Comparison of ENCODE assay signal across 19 cellular contexts in the genomic region with DNA sequence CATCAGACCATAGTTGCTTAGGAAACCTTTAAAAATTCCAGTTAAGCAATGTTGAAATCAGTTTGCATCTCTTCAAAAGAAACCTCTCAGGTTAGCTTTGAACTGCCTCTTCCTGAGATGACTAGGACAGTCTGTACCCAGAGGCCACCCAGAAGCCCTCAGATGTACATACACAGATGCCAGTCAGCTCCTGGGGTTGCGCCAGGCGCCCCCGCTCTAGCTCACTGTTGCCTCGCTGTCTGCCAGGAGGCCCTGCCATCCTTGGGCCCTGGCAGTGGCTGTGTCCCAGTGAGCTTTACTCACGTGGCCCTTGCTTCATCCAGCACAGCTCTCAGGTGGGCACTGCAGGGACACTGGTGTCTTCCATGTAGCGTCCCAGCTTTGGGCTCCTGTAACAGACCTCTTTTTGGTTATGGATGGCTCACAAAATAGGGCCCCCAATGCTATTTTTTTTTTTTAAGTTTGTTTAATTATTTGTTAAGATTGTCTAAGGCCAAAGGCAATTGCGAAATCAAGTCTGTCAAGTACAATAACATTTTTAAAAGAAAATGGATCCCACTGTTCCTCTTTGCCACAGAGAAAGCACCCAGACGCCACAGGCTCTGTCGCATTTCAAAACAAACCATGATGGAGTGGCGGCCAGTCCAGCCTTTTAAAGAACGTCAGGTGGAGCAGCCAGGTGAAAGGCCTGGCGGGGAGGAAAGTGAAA.
DNase-seq lines count a peak whose midpoint lies in the region; TF ChIP-seq lines count a peak whose summit lies in the region.
"Had no signal": no experiment of that assay in that cellular context is flagged by ENCODE, and none has a peak within 500 bp of the region (broad histone marks: within the 10 kb centered on the region; RNA-seq: fewer than 3 reads in every experiment).

No MANE protein-coding gene starts in this region.

- POLR2A ChIA-PET in activated CD4-positive, alpha-beta memory T cell treated with anti-CD3 and anti-CD28 coated beads for 36 hours (lab: Charles Lee), result interaction anchor here (0.9 kb wide), 1 partner anchor 74 kb away, joined by 6 read pairs; the partner anchor contains the start of genes NCAPD3 and VPS26B
- POLR2A ChIA-PET in activated CD4-positive, alpha-beta memory T cell treated with anti-CD3 and anti-CD28 coated beads, Interleukin-2, amount 10 ng/mL, durations not matched to agents 7 days and 5 days (lab: Charles Lee), result no interaction called here
- POLR2A ChIA-PET in OCI-LY7 (lab: Charles Lee), result no interaction called here

- no peaks in the 10 kb centered on the region for H3K9me3 Mint-ChIP-seq in activated CD4-positive, alpha-beta memory T cell treated with anti-CD3 and anti-CD28 coated beads for 36 hours
- H3K9me3 Mint-ChIP-seq in activated CD4-positive, alpha-beta memory T cell treated with anti-CD3 and anti-CD28 coated beads, Interleukin-2, amount 10 ng/mL, durations not matched to agents 7 days and 5 days, result no peaks in the 10 kb centered on the region

- no TSS peak for BruUV-seq in OCI-LY7 (replicated peaks; lab: Mats Ljungman, UMichigan)

- H2AFZ ChIP-seq in GM23248 (no peak overlapping the region), OCI-LY7 (ENCODE audit: low read length) (no peak overlapping the region)

- H3K9me3 ChIP-seq in GM23248 (ENCODE audit: low read depth), result no peaks in the 10 kb centered on the region
- H3K9me3 ChIP-seq in esophagus muscularis mucosa, result no peaks in the 10 kb centered on the region
- no peaks in the 10 kb centered on the region for H3K9me3 ChIP-seq in OCI-LY7 (ENCODE audit: low read length)
- H3K9me3 ChIP-seq: neutrophil, Peyer's patch, uterus had no signal

- no peak overlapping the region for H3K4me3 ChIP-seq in GM23248
- no peak overlapping the region for H3K4me3 ChIP-seq in esophagus muscularis mucosa
- H3K4me3 ChIP-seq in OCI-LY7 (ENCODE audit: low read depth, low read length, poor library complexity, severe bottlenecking), result no peak overlapping the region
- H3K4me3 ChIP-seq: Peyer's patch, skin epidermis, uterus had no signal

- CTCF ChIA-PET in activated CD4-positive, alpha-beta memory T cell treated with anti-CD3 and anti-CD28 coated beads for 36 hours (lab: Charles Lee), result interaction anchor here (1.0 to 2.8 kb wide), 3 partner anchors 11 to 112 kb away, joined by 3 to 8 read pairs (median 3); no protein-coding TSS in a partner anchor
- CTCF ChIA-PET in activated CD4-positive, alpha-beta memory T cell treated with anti-CD3 and anti-CD28 coated beads, Interleukin-2, amount 10 ng/mL, durations not matched to agents 7 days and 5 days (lab: Charles Lee), result interaction anchor here (0.9 to 1.3 kb wide), 2 partner anchors 20 to 100 kb away, joined by 3 read pairs; no protein-coding TSS in a partner anchor
- CTCF ChIA-PET in OCI-LY7 (lab: Charles Lee; ENCODE audit: unreplicated experiment), result no interaction called here

- TF ChIP-seq EP300 in esophagus muscularis mucosa (IDR thresholded peaks at IDR 0.05), result peak; percentile 67

- H3K27ac ChIP-seq in GM23248 (no peak overlapping the region), esophagus muscularis mucosa (replicated peaks in 1 of 4) (peak overlapping the region; percentile 53 to 77 (median 65)), OCI-LY7 (ENCODE audit: low read depth, low read length, poor library complexity, severe bottlenecking) (no peak overlapping the region)
- H3K27ac ChIP-seq: neutrophil, Peyer's patch, skin epidermis, uterus had no signal

- intact Hi-C loops in activated CD4-positive, alpha-beta memory T cell treated with anti-CD3 and anti-CD28 coated beads for 36 hours (cut with micrococcal nuclease), result no loop called here
- intact Hi-C loops in esophagus muscularis mucosa (cut with DNase I) (loop anchor here (5.0 kb wide), 1 partner anchor 98 kb away; no protein-coding TSS in a partner anchor), OCI-LY7 (cut with micrococcal nuclease; ENCODE audit: unreplicated experiment) (no loop called here)

- no peaks in the 10 kb centered on the region for H3K4me1 Mint-ChIP-seq in activated CD4-positive, alpha-beta memory T cell treated with anti-CD3 and anti-CD28 coated beads for 36 hours (ENCODE audit: low read depth)
- no peaks in the 10 kb centered on the region for H3K4me1 Mint-ChIP-seq in activated CD4-positive, alpha-beta memory T cell treated with anti-CD3 and anti-CD28 coated beads, Interleukin-2, amount 10 ng/mL, durations not matched to agents 7 days and 5 days
- H3K4me1 Mint-ChIP-seq: H9 had no signal

- H3K4me1 ChIP-seq in GM23248 (ENCODE audit: insufficient read depth) (no peaks in the 10 kb centered on the region), esophagus muscularis mucosa (peaks cover 0 to 58% (median 42%) of the 10 kb centered on the region in 4 donors), OCI-LY7 (ENCODE audit: insufficient read depth, low read length, poor library complexity, severe bottlenecking) (no peaks in the 10 kb centered on the region)
- H3K4me1 ChIP-seq: Peyer's patch, uterus had no signal

- no peaks in the 10 kb centered on the region for H3K27me3 Mint-ChIP-seq in activated CD4-positive, alpha-beta memory T cell treated with anti-CD3 and anti-CD28 coated beads for 36 hours
- no peaks in the 10 kb centered on the region for H3K27me3 Mint-ChIP-seq in activated CD4-positive, alpha-beta memory T cell treated with anti-CD3 and anti-CD28 coated beads, Interleukin-2, amount 10 ng/mL, durations not matched to agents 7 days and 5 days

- TF ChIP-seq CTCF in esophagus muscularis mucosa (IDR thresholded peaks at IDR 0.05), result no peak
- no peak for TF ChIP-seq CTCF in OCI-LY7 (conservative IDR thresholded peaks at IDR 0.05; ENCODE audit: low read length)

- peak; percentile 62 for DNase-seq in activated CD4-positive, alpha-beta memory T cell treated with anti-CD3 and anti-CD28 coated beads for 36 hours
- no peak for DNase-seq in activated CD4-positive, alpha-beta memory T cell treated with anti-CD3 and anti-CD28 coated beads, Interleukin-2, amount 10 ng/mL, durations not matched to agents 7 days and 5 days
- DNase-seq in GM23248 (peak; percentile 17), esophagus muscularis mucosa (ENCODE audit: extremely low spot score) (no peak), renal cortical epithelial cell (ENCODE audit: low read depth) (peak; percentile 15), DMS79 treated with DMSO at 0.1 percent for 48 hours (lab: John Stamatoyannopoulos, UW) (no peak), hepatic stellate cell (ENCODE audit: low spot score) (no peak), OCI-LY7 (ENCODE audit: low spot score) (no peak)
- DNase-seq: amniotic stem cell; COR-L47; GF-D8; H9; mesendoderm; NCI-H526; Peyer's patch; stimulated activated naive CD4-positive, alpha-beta T cell; uterus had no signal

- H3K36me3 ChIP-seq in GM23248 (ENCODE audit: low read depth) (peaks cover 26% of the 10 kb centered on the region; the same call in 1 of the 2 replicates), esophagus muscularis mucosa (peaks cover 17 to 90% (median 60%) of the 10 kb centered on the region in 4 donors), OCI-LY7 (ENCODE audit: insufficient read depth, low read length) (peaks cover 70% of the 10 kb centered on the region)
- H3K36me3 ChIP-seq: uterus had no signal

- no peak overlapping the region for H3K4me2 ChIP-seq in GM23248 (ENCODE audit: unreplicated experiment)
- no peak overlapping the region for H3K4me2 ChIP-seq in OCI-LY7 (ENCODE audit: low read length)

- no peak overlapping the region for H3K4me3 Mint-ChIP-seq in activated CD4-positive, alpha-beta memory T cell treated with anti-CD3 and anti-CD28 coated beads for 36 hours
- no peak overlapping the region for H3K4me3 Mint-ChIP-seq in activated CD4-positive, alpha-beta memory T cell treated with anti-CD3 and anti-CD28 coated beads, Interleukin-2, amount 10 ng/mL, durations not matched to agents 7 days and 5 days
- H3K4me3 Mint-ChIP-seq: H9 had no signal

- peak overlapping the region; percentile 49 for H3K27ac Mint-ChIP-seq in activated CD4-positive, alpha-beta memory T cell treated with anti-CD3 and anti-CD28 coated beads for 36 hours
- H3K27ac Mint-ChIP-seq in activated CD4-positive, alpha-beta memory T cell treated with anti-CD3 and anti-CD28 coated beads, Interleukin-2, amount 10 ng/mL, durations not matched to agents 7 days and 5 days, result no peak overlapping the region
- H3K27ac Mint-ChIP-seq: H9 had no signal

- H3K27me3 ChIP-seq in GM23248 (replicated peaks; ENCODE audit: insufficient read depth), result no peaks in the 10 kb centered on the region
- no peaks in the 10 kb centered on the region for H3K27me3 ChIP-seq in esophagus muscularis mucosa
- H3K27me3 ChIP-seq: neutrophil, Peyer's patch, uterus had no signal

- TF ChIP-seq POLR2A in esophagus muscularis mucosa (IDR thresholded peaks at IDR 0.05; ENCODE audit: low read depth), result no peak

- peaks cover 40% of the 10 kb centered on the region for H3K36me3 Mint-ChIP-seq in activated CD4-positive, alpha-beta memory T cell treated with anti-CD3 and anti-CD28 coated beads for 36 hours
- H3K36me3 Mint-ChIP-seq in activated CD4-positive, alpha-beta memory T cell treated with anti-CD3 and anti-CD28 coated beads, Interleukin-2, amount 10 ng/mL, durations not matched to agents 7 days and 5 days (ENCODE audit: low read depth), result peaks cover 55% of the 10 kb centered on the region

- H4K20me1 ChIP-seq in GM23248 (ENCODE audit: insufficient read depth) (no peaks in the 10 kb centered on the region), OCI-LY7 (ENCODE audit: insufficient read depth, low read length) (no peaks in the 10 kb centered on the region)

- no peak overlapping the region for H3K9ac ChIP-seq in GM23248

- H3K9me2 ChIP-seq in GM23248 (ENCODE audit: insufficient read depth) (no peaks in the 10 kb centered on the region), OCI-LY7 (ENCODE audit: insufficient read depth, low read length) (no peaks in the 10 kb centered on the region)

- H3K79me2 ChIP-seq in GM23248 (ENCODE audit: insufficient read depth), result no peaks in the 10 kb centered on the region
- H3K79me2 ChIP-seq in OCI-LY7 (ENCODE audit: insufficient read depth, low read depth, low read length), result no peaks in the 10 kb centered on the region

- WGBS in GM23248 (ENCODE audit: low coverage in 1 of 2, low lambda C conversion rate in 2 of 2, missing lambda C conversion rate in 2 of 2), 2 experiments, result 86 to 88% methylated on average over 9 to 12 of the region's 12 CpGs
- 74% methylated on average over 12 of the region's 12 CpGs for WGBS in esophagus muscularis mucosa

- in situ Hi-C loops in GM23248 (cut with MboI), result no loop called here

- H3F3A ChIP-seq in GM23248 (ENCODE audit: insufficient read depth), result no peaks in the 10 kb centered on the region

Comparison
In these comparisons a context has a peak if more than half of its experiments do, and no peak if none do; other contexts are left out.
1. DNase-seq: peak in activated CD4-positive, alpha-beta memory T cell treated with anti-CD3 and anti-CD28 coated beads for 36 hours (single experiment), GM23248 (single experiment) and renal cortical epithelial cell (single experiment); none in activated CD4-positive, alpha-beta memory T cell treated with anti-CD3 and anti-CD28 coated beads, Interleukin-2, amount 10 ng/mL, durations not matched to agents 7 days and 5 days (single experiment), esophagus muscularis mucosa (single experiment), DMS79 treated with DMSO at 0.1 percent for 48 hours (single experiment), hepatic stellate cell (single experiment) and OCI-LY7 (single experiment).
2. H3K27ac ChIP-seq: peak in esophagus muscularis mucosa (4 of 4); none in GM23248 (single experiment) and OCI-LY7 (single experiment).